ENCODE assay signal across 8 cellular contexts in genomic region chr5:141484499-141485304, GRCh38. TPM values are rescaled to one million over a fixed set of nuclear protein-coding genes. Genes with fewer than 3 reads are reported as not detected.
DNase-seq lines count a peak whose midpoint lies in the region; ATAC-seq and TF ChIP-seq lines count a peak whose summit lies in the region.

Gene PCDHGC4 (plus strand): TSS chr5:141485030. CDS start chr5:141485174, 144 bp downstream.

- H4K5ac ChIP-seq in mesendoderm (ENCODE audit: low read length): no peak within 1 kb of the TSS

- H3K4me1 Mint-ChIP-seq in CD4-positive, alpha-beta memory T cell: peaks cover 5 to 14% (median 9%) of the 10 kb centered on the region in 4 donors

- H3K4me1 ChIP-seq in CD4-positive, alpha-beta memory T cell (ENCODE audit: insufficient read depth, low read length): peaks cover 10% of the 10 kb centered on the region
- H3K4me1 ChIP-seq in colonic mucosa: peaks cover 3% of the 10 kb centered on the region
- peaks cover 15% of the 10 kb centered on the region for H3K4me1 ChIP-seq in mesendoderm (ENCODE audit: control insufficient read depth, low read depth, low read length)
- H3K4me1 ChIP-seq in aorta (ENCODE audit: control insufficient read depth in 1 of 2, insufficient read depth in 2 of 2, low read length in 2 of 2): peaks cover 0 to 13% of the 10 kb centered on the region in 2 donors

- POLR2A ChIA-PET in CD4-positive, alpha-beta memory T cell (lab: Charles Lee; ENCODE audit: partially characterized antibody): no interaction called here

- no peak within 1 kb of the TSS for H3K4ac ChIP-seq in mesendoderm (ENCODE audit: low read depth, low read length)

- peak; percentile 19 for ATAC-seq in aorta (ENCODE audit: low FRiP score)
- no peak for ATAC-seq in HG03378 (IDR thresholded peaks at IDR 0.05; ENCODE audit: unreplicated experiment)

- no peak within 1 kb of the TSS for H3K4me3 ChIP-seq in CD4-positive, alpha-beta memory T cell (ENCODE audit: low read length in 2 of 2)
- peak within 1 kb of the TSS; percentile 32 for H3K4me3 ChIP-seq in colonic mucosa
- H3K4me3 ChIP-seq in mesendoderm (ENCODE audit: low read length): peak within 1 kb of the TSS; percentile 36
- peak within 1 kb of the TSS; percentile 42 to 44 for H3K4me3 ChIP-seq in aorta (ENCODE audit: low read length in 2 of 2)

- H3K56ac ChIP-seq in mesendoderm (ENCODE audit: low read length): peak within 1 kb of the TSS; percentile 84

- in situ Hi-C loops in GM13977 (cut with MboI; ENCODE audit: low pct_unique_long_range_greater_than_20kb, low sequenced_read_pairs, unreplicated experiment): no loop called here

- H3K79me2 ChIP-seq in mesendoderm (ENCODE audit: control insufficient read depth, insufficient read depth, low read length): no peaks in the 10 kb centered on the region

- no peak within 1 kb of the TSS for H2BK120ac ChIP-seq in mesendoderm (ENCODE audit: low read depth, low read length)

- no peak within 1 kb of the TSS for H2BK15ac ChIP-seq in mesendoderm (replicated peaks; ENCODE audit: low read depth)

- no peak within 1 kb of the TSS for H3K27ac Mint-ChIP-seq in CD4-positive, alpha-beta memory T cell

- H3K36me3 ChIP-seq in CD4-positive, alpha-beta memory T cell (ENCODE audit: insufficient read depth, low read length): no peaks in the 10 kb centered on the region
- H3K36me3 ChIP-seq in colonic mucosa (no peaks in the 10 kb centered on the region), mesendoderm (ENCODE audit: control insufficient read depth, insufficient read depth, low read length) (no peaks in the 10 kb centered on the region), aorta (ENCODE audit: control insufficient read depth in 1 of 2, insufficient read depth in 2 of 2, low read length in 1 of 2) (no peaks in the 10 kb centered on the region)

- no peak within 1 kb of the TSS for H4K8ac ChIP-seq in mesendoderm (ENCODE audit: low read depth, low read length)

- H2BK5ac ChIP-seq in mesendoderm (ENCODE audit: low read length): no peak within 1 kb of the TSS

- no peaks in the 10 kb centered on the region for H3K9me3 Mint-ChIP-seq in CD4-positive, alpha-beta memory T cell

- H2AK5ac ChIP-seq in mesendoderm (ENCODE audit: low read length): no peak within 1 kb of the TSS

- intact Hi-C loops in CD4-positive, alpha-beta memory T cell (cut with micrococcal nuclease): no loop called here
- intact Hi-C loops in colonic mucosa (cut with DNase I): no loop called here
- intact Hi-C loops in aorta (cut with DNase I): no loop called here

- peaks cover 1% of the 10 kb centered on the region for H3K79me1 ChIP-seq in mesendoderm (ENCODE audit: low read length)

- no peak within 1 kb of the TSS for H3K18ac ChIP-seq in mesendoderm (ENCODE audit: low read length)

- H3K4me2 ChIP-seq in mesendoderm (ENCODE audit: low read length): peak within 1 kb of the TSS; percentile 96

- TF ChIP-seq CTCF in colonic mucosa (IDR thresholded peaks at IDR 0.05): no peak
- TF ChIP-seq CTCF in GM13977 (IDR thresholded peaks at IDR 0.05; ENCODE audit: extremely low read depth, insufficient read depth, missing control alignments): no peak

- H3K36me3 Mint-ChIP-seq in CD4-positive, alpha-beta memory T cell: no peaks in the 10 kb centered on the region

- no peak within 1 kb of the TSS for H3K27ac ChIP-seq in CD4-positive, alpha-beta memory T cell (ENCODE audit: low read depth, low read length)
- no peak within 1 kb of the TSS for H3K27ac ChIP-seq in colonic mucosa
- peak within 1 kb of the TSS; percentile 8 for H3K27ac ChIP-seq in mesendoderm (ENCODE audit: low read depth, low read length)
- no peak within 1 kb of the TSS for H3K27ac ChIP-seq in aorta (ENCODE audit: low read depth in 1 of 2, low read length in 2 of 2)

- peaks cover 64% of the 10 kb centered on the region in 2 donors for H3K27me3 Mint-ChIP-seq in CD4-positive, alpha-beta memory T cell

- H3K4me3 Mint-ChIP-seq in CD4-positive, alpha-beta memory T cell: peak within 1 kb of the TSS in 7 of 8 donors; percentile 13 to 73 (median 52)

- CTCF ChIA-PET in CD4-positive, alpha-beta memory T cell (lab: Charles Lee; ENCODE audit: partially characterized antibody): interaction anchor here (1.0 to 1.1 kb wide), 2 partner anchors 9 to 80 kb away, joined by 3 read pairs; partner anchors contain the start of gene PCDHGC3

- H3K23ac ChIP-seq in mesendoderm (ENCODE audit: low read length): no peak within 1 kb of the TSS

- no CpG with 5 or more reads among the region's 40 CpGs for whole genome bisulfite sequencing in mesendoderm (ENCODE audit: extremely low coverage, insufficient coverage, low lambda C conversion rate)
- 2 to 3% methylated on average over 40 of the region's 40 CpGs for WGBS in aorta, 2 donors

- H3K9me3 ChIP-seq in CD4-positive, alpha-beta memory T cell (ENCODE audit: control insufficient read depth in 1 of 2, low read length in 2 of 2): no peaks in the 10 kb centered on the region
- no peaks in the 10 kb centered on the region for H3K9me3 ChIP-seq in colonic mucosa
- no peaks in the 10 kb centered on the region for H3K9me3 ChIP-seq in aorta (ENCODE audit: control insufficient read depth, low read length)

- DNase-seq in CD4-positive, alpha-beta memory T cell: no peak
- DNase-seq in NCI-H1105 treated with DMSO at 0.1 percent for 48 hours (lab: John Stamatoyannopoulos, UW) (peak; percentile 50), colonic mucosa (no peak), mesendoderm (peak; percentile 91), aorta (no peak), GM13977 (ENCODE audit: low spot score) (no peak)
- no peak for DNase-seq in NK-92 treated with Interleukin-12 subunit alpha and Interleukin-12 subunit beta, amount 100 ng/mL, for 24 hours (lab: John Stamatoyannopoulos, UW)

- H3K9ac ChIP-seq in colonic mucosa (ENCODE audit: low read depth in 2 of 2, low read length in 2 of 2): no peak within 1 kb of the TSS
- peak within 1 kb of the TSS; percentile 73 for H3K9ac ChIP-seq in mesendoderm (ENCODE audit: low read length)

- H3K27me3 ChIP-seq in CD4-positive, alpha-beta memory T cell (ENCODE audit: insufficient read depth, low read length): peaks cover 32% of the 10 kb centered on the region
- H3K27me3 ChIP-seq in colonic mucosa (peaks cover 8% of the 10 kb centered on the region), mesendoderm (ENCODE audit: insufficient read depth, low read length, poor library complexity) (no peaks in the 10 kb centered on the region), aorta (ENCODE audit: control insufficient read depth in 1 of 2, insufficient read depth in 2 of 2, low read length in 1 of 2) (no peaks in the 10 kb centered on the region)

RNA-seq across cellular contexts. Expression of gene PCDHGC4, which starts in this region (rescaled TPM):
- total RNA-seq in CD4-positive, alpha-beta memory T cell: not detected
- under 1 TPM in 1 of 2 donors, not detected in 1; 0.11 TPM for polyA plus RNA-seq in CD4-positive, alpha-beta memory T cell
- total RNA-seq in colonic mucosa (under 1 TPM; 0.35 to 0.64 TPM), aorta (1 to 10 TPM; 2.8 to 6.1 TPM)
- 2.0 TPM for polyA plus RNA-seq in mesendoderm (2013, experiment 1 of 2)
- 1.8 TPM for polyA plus RNA-seq in mesendoderm (2013, experiment 2 of 2)
- under 1 TPM; 0.05 to 0.38 TPM for polyA plus RNA-seq in aorta

Comparison
In these comparisons a context has a peak if more than half of its experiments do, and no peak if none do; other contexts are left out.
1. DNase-seq: peak in NCI-H1105 treated with DMSO at 0.1 percent for 48 hours (single experiment) and mesendoderm (single experiment); none in CD4-positive, alpha-beta memory T cell (0 of 5), colonic mucosa (single experiment), aorta (0 of 2), GM13977 (single experiment) and NK-92 treated with Interleukin-12 subunit alpha and Interleukin-12 subunit beta, amount 100 ng/mL, for 24 hours (single experiment).
2. H3K4me3 ChIP-seq: peak in colonic mucosa (single experiment), mesendoderm (single experiment) and aorta (2 of 2); none in CD4-positive, alpha-beta memory T cell (0 of 2).